ENCODE assay signal across 20 cellular contexts in the genomic region with DNA sequence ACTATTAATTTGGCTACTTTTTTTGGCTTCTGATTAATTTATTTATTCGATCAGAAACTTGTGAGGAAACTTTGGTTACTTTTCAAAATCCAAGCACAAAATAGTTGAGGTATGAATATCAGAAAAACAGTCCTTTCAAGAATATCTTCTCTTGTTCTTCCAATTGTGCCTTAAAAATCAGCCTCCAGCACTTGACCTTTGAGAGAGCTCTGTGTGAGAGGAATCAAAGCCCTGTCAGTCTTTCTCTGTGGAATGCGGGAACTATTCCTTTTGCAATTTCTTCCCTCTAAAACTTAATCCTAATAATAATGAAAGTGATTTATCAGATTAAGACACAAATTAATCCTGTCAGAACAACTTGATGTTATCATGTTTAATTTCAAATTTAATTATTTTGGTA.
DNase-seq lines count a peak whose midpoint lies in the region; ATAC-seq lines count a peak whose summit lies in the region.
"Had no signal": no experiment of that assay in that cellular context is flagged by ENCODE, and none has a peak within 500 bp of the region (broad histone marks: within the 10 kb centered on the region; RNA-seq: fewer than 3 reads in every experiment).

No MANE protein-coding gene starts in this region.

- no peaks in the 10 kb centered on the region for H3K27me3 ChIP-seq in Karpas-422 (ENCODE audit: low read length)
- H3K27me3 ChIP-seq: BLaER1 treated with 17β-estradiol and CSF1 and Interleukin-3, amounts not matched to agents 10 nM and 100 nM had no signal

- no peaks in the 10 kb centered on the region for H4K20me1 ChIP-seq in Karpas-422 (ENCODE audit: insufficient read depth, low read depth, low read length)
- H4K20me1 ChIP-seq: BLaER1 treated with 17β-estradiol and CSF1 and Interleukin-3, amounts not matched to agents 10 nM and 100 nM had no signal

- H3K79me2 ChIP-seq in Karpas-422 (ENCODE audit: low read length) = no peaks in the 10 kb centered on the region

- DNase-seq in COLO829 (ENCODE audit: low spot score) = peak; percentile 79
- peak; percentile 26 for DNase-seq in SK-MEL-5 (ENCODE audit: low read depth, low spot score)
- no peak for DNase-seq in Karpas-422
- DNase-seq: 8988T; AML-193; CD4-positive, alpha-beta T cell; CD8-positive, alpha-beta T cell; COR-L47; DMS 273 treated with DMSO at 0.1 percent for 48 hours; DMS153; DMS53; DMS79; DND-41; EL; GDM1 had no signal

- no peak overlapping the region for H3K9ac ChIP-seq in Karpas-422 (ENCODE audit: low read length)
- H3K9ac ChIP-seq: BLaER1 treated with 17β-estradiol and CSF1 and Interleukin-3, amounts not matched to agents 10 nM and 100 nM had no signal

- H3K27ac ChIP-seq in Karpas-422 (ENCODE audit: low read length) = no peak overlapping the region
- H3K27ac ChIP-seq: BLaER1 treated with 17β-estradiol and CSF1 and Interleukin-3, amounts not matched to agents 10 nM and 100 nM; C4-2B had no signal

- no peaks in the 10 kb centered on the region for H3K9me2 ChIP-seq in Karpas-422 (replicated peaks; ENCODE audit: insufficient read depth, low read length)

- no peak overlapping the region for H3K4me3 ChIP-seq in Karpas-422 (ENCODE audit: low read length)
- H3K4me3 ChIP-seq: BLaER1 treated with 17β-estradiol and CSF1 and Interleukin-3, amounts not matched to agents 10 nM and 100 nM; GM12878 had no signal

- ATAC-seq in HG02852 (IDR thresholded peaks at IDR 0.05; ENCODE audit: unreplicated experiment) (no peak), GM21447 (IDR thresholded peaks at IDR 0.05; ENCODE audit: unreplicated experiment) (no peak)
- ATAC-seq: CD8-positive, alpha-beta T cell; GM12878 had no signal

- no peak overlapping the region for H3K4me2 ChIP-seq in Karpas-422 (ENCODE audit: low read depth, low read length, poor library complexity, severe bottlenecking)
- H3K4me2 ChIP-seq: BLaER1 treated with 17β-estradiol and CSF1 and Interleukin-3, amounts not matched to agents 10 nM and 100 nM had no signal

- H3K4me1 ChIP-seq in Karpas-422 (ENCODE audit: low read length) = peaks cover 25% of the 10 kb centered on the region

- no peaks in the 10 kb centered on the region for H3K36me3 ChIP-seq in Karpas-422 (ENCODE audit: insufficient read depth, low read length)
- H3K36me3 ChIP-seq: BLaER1 treated with 17β-estradiol and CSF1 and Interleukin-3, amounts not matched to agents 10 nM and 100 nM had no signal

- no peaks in the 10 kb centered on the region for H3K9me3 ChIP-seq in Karpas-422 (ENCODE audit: low read length)

- in situ Hi-C loops in SK-MEL-5 (cut with HindIII; ENCODE audit: low pct_unique_long_range_greater_than_20kb, low sequenced_read_pairs) = no loop called here

- no peak overlapping the region for H2AFZ ChIP-seq in Karpas-422 (ENCODE audit: low read length)
